In genomic region chr9:93092171-93092991, GRCh38 we compare ENCODE assay signal across 10 cellular contexts. TPM values are rescaled to one million over a fixed set of nuclear protein-coding genes. Genes with fewer than 3 reads are reported as not detected.
DNase-seq lines count a peak whose midpoint lies in the region; ATAC-seq and TF ChIP-seq lines count a peak whose summit lies in the region.
"Had no signal": no experiment of that assay in that cellular context is flagged by ENCODE, and none has a peak within 500 bp of the region (broad histone marks: within the 10 kb centered on the region; RNA-seq: fewer than 3 reads in every experiment).

No MANE protein-coding gene starts in this region.

- WGBS in hepatocyte (ENCODE audit: low lambda C conversion rate, missing lambda C conversion rate) = 91% methylated on average over 7 of the region's 7 CpGs

- H3K4me3 ChIP-seq in hepatocyte = no peak overlapping the region

- peaks cover 11% of the 10 kb centered on the region for H3K79me2 ChIP-seq in hepatocyte

- no peak overlapping the region for H3K4me3 Mint-ChIP-seq in activated T-cell treated with anti-CD3 and anti-CD28 coated beads, Interleukin-2, amount 50 U/mL, for 4 hours
- no peak overlapping the region for H3K4me3 Mint-ChIP-seq in activated CD4-positive, alpha-beta T cell treated with anti-CD3 and anti-CD28 coated beads, Interleukin-2, amount 10 ng/mL, durations not matched to agents 7 days and 5 days
- peak overlapping the region; percentile 1 to 13 for H3K4me3 Mint-ChIP-seq in stimulated activated naive CD8-positive, alpha-beta T cell treated with anti-CD3 and anti-CD28 coated beads, Interleukin-15, amount 100 ng/mL, for 72 hours

- CTCF ChIA-PET in activated CD4-positive, alpha-beta T cell treated with anti-CD3 and anti-CD28 coated beads, Interleukin-2, amount 10 ng/mL, durations not matched to agents 7 days and 5 days (lab: Charles Lee) = interaction anchor here (1.3 to 2.7 kb wide), 2 partner anchors 28 to 89 kb away, joined by 6 to 8 read pairs; no protein-coding TSS in a partner anchor

- peaks cover 20% of the 10 kb centered on the region for H3K4me1 ChIP-seq in hepatocyte (ENCODE audit: insufficient read depth)

- H3K27me3 Mint-ChIP-seq in activated T-cell treated with anti-CD3 and anti-CD28 coated beads, Interleukin-2, amount 50 U/mL, for 4 hours (ENCODE audit: low read depth) = no peaks in the 10 kb centered on the region
- no peaks in the 10 kb centered on the region for H3K27me3 Mint-ChIP-seq in activated CD4-positive, alpha-beta T cell treated with anti-CD3 and anti-CD28 coated beads, Interleukin-2, amount 10 ng/mL, durations not matched to agents 7 days and 5 days
- no peaks in the 10 kb centered on the region for H3K27me3 Mint-ChIP-seq in stimulated activated naive CD8-positive, alpha-beta T cell treated with anti-CD3 and anti-CD28 coated beads, Interleukin-15, amount 100 ng/mL, for 72 hours

- no peak overlapping the region for H2AFZ ChIP-seq in hepatocyte

- peak overlapping the region; percentile 98 for H3K27ac Mint-ChIP-seq in activated CD4-positive, alpha-beta T cell treated with anti-CD3 and anti-CD28 coated beads, Interleukin-2, amount 10 ng/mL, durations not matched to agents 7 days and 5 days
- H3K27ac Mint-ChIP-seq in stimulated activated naive CD8-positive, alpha-beta T cell treated with anti-CD3 and anti-CD28 coated beads, Interleukin-15, amount 100 ng/mL, for 72 hours = peak overlapping the region in 1 of 2 donors; percentile 86

- POLR2A ChIA-PET in activated CD4-positive, alpha-beta T cell treated with anti-CD3 and anti-CD28 coated beads, Interleukin-2, amount 10 ng/mL, durations not matched to agents 7 days and 5 days (lab: Charles Lee) = no interaction called here

- H3K36me3 Mint-ChIP-seq in activated T-cell treated with anti-CD3 and anti-CD28 coated beads, Interleukin-2, amount 50 U/mL, for 4 hours (ENCODE audit: insufficient read depth) = peaks cover 5% of the 10 kb centered on the region
- peaks cover 48% of the 10 kb centered on the region for H3K36me3 Mint-ChIP-seq in activated CD4-positive, alpha-beta T cell treated with anti-CD3 and anti-CD28 coated beads, Interleukin-2, amount 10 ng/mL, durations not matched to agents 7 days and 5 days (ENCODE audit: low read depth)

- H3K4me1 Mint-ChIP-seq in activated T-cell treated with anti-CD3 and anti-CD28 coated beads, Interleukin-2, amount 50 U/mL, for 4 hours (ENCODE audit: low read depth) = peaks cover 63% of the 10 kb centered on the region
- peaks cover 69% of the 10 kb centered on the region for H3K4me1 Mint-ChIP-seq in activated CD4-positive, alpha-beta T cell treated with anti-CD3 and anti-CD28 coated beads, Interleukin-2, amount 10 ng/mL, durations not matched to agents 7 days and 5 days
- peaks cover 85% of the 10 kb centered on the region for H3K4me1 Mint-ChIP-seq in stimulated activated naive CD8-positive, alpha-beta T cell treated with anti-CD3 and anti-CD28 coated beads, Interleukin-15, amount 100 ng/mL, for 72 hours

- H3K4me2 ChIP-seq in hepatocyte = no peak overlapping the region

- H3K9me3 ChIP-seq in hepatocyte (ENCODE audit: low read depth) = no peaks in the 10 kb centered on the region

- DNase-seq in activated T-cell treated with anti-CD3 and anti-CD28 coated beads, Interleukin-2, amount 50 U/mL, for 1 hour = peak; percentile 15
- no peak for DNase-seq in activated T-cell treated with anti-CD3 and anti-CD28 coated beads, Interleukin-2, amount 50 U/mL, for 4 hours
- no peak for DNase-seq in activated CD4-positive, alpha-beta T cell treated with anti-CD3 and anti-CD28 coated beads, Interleukin-2, amount 10 ng/mL, durations not matched to agents 7 days and 5 days
- DNase-seq in hepatocyte (ENCODE audit: low spot score) = peak; percentile 3
- DNase-seq in stimulated activated naive CD8-positive, alpha-beta T cell treated with anti-CD3 and anti-CD28 coated beads, Interleukin-15, amount 100 ng/mL, for 72 hours = no peak
- no peak for DNase-seq in superior temporal gyrus (ENCODE audit: extremely low spot score)
- no peak for DNase-seq in COR-L47 (lab: John Stamatoyannopoulos, UW)
- DNase-seq in cortex of kidney (lab: John Stamatoyannopoulos, UW) = no peak
- DNase-seq: cerebellar nuclear complex; NK-92 treated with Interleukin-12 subunit alpha and Interleukin-12 subunit beta, amount 100 ng/mL, for 24 hours had no signal

- ATAC-seq in activated T-cell treated with anti-CD3 and anti-CD28 coated beads, Interleukin-2, amount 50 U/mL, for 4 hours = no peak
- no peak for ATAC-seq in stimulated activated naive CD8-positive, alpha-beta T cell treated with anti-CD3 and anti-CD28 coated beads, Interleukin-15, amount 100 ng/mL, for 72 hours

- H3K36me3 ChIP-seq in hepatocyte (replicated peaks; ENCODE audit: insufficient read depth, low read depth) = no peaks in the 10 kb centered on the region

- H3K27me3 ChIP-seq in hepatocyte = no peaks in the 10 kb centered on the region

- H3K9me2 ChIP-seq in hepatocyte (replicated peaks; ENCODE audit: insufficient read depth) = no peaks in the 10 kb centered on the region

- peak overlapping the region; percentile 73 for H3K27ac ChIP-seq in hepatocyte

- no peaks in the 10 kb centered on the region for H4K20me1 ChIP-seq in hepatocyte (ENCODE audit: insufficient read depth, poor library complexity, severe bottlenecking)

- H3K9me3 Mint-ChIP-seq in activated T-cell treated with anti-CD3 and anti-CD28 coated beads, Interleukin-2, amount 50 U/mL, for 4 hours = peaks cover 9% of the 10 kb centered on the region
- peaks cover 21% of the 10 kb centered on the region for H3K9me3 Mint-ChIP-seq in activated CD4-positive, alpha-beta T cell treated with anti-CD3 and anti-CD28 coated beads, Interleukin-2, amount 10 ng/mL, durations not matched to agents 7 days and 5 days
- H3K9me3 Mint-ChIP-seq in stimulated activated naive CD8-positive, alpha-beta T cell treated with anti-CD3 and anti-CD28 coated beads, Interleukin-15, amount 100 ng/mL, for 72 hours = peaks cover 12 to 16% of the 10 kb centered on the region in 2 donors

- no peak for TF ChIP-seq CTCF in hepatocyte (IDR thresholded peaks at IDR 0.05; ENCODE audit: poor library complexity)

RNA-seq across cellular contexts. Expression of gene CARD19, which starts 3.6 kb away (rescaled TPM):
- total RNA-seq in activated T-cell treated with anti-CD3 and anti-CD28 coated beads, Interleukin-2, amount 50 U/mL, for 4 hours = 10 to 100 TPM; 25.5 to 33.8 (median 28.4) TPM
- 10 to 100 TPM; 40.3 to 42.6 TPM for total RNA-seq in activated CD4-positive, alpha-beta T cell treated with anti-CD3 and anti-CD28 coated beads, Interleukin-2, amount 10 ng/mL, durations not matched to agents 7 days and 5 days
- total RNA-seq in hepatocyte = 45.3 and 51.3 TPM in 2 replicates
- polyA plus RNA-seq in hepatocyte = 67.5 and 72.1 TPM in 2 replicates

RNA-seq across cellular contexts. Expression of gene SUSD3, which starts 33.9 kb away (rescaled TPM):
- 1 to 10 TPM; 7.7 to 9.5 (median 9.4) TPM for total RNA-seq in activated T-cell treated with anti-CD3 and anti-CD28 coated beads, Interleukin-2, amount 50 U/mL, for 4 hours
- 10 to 100 TPM; 81.1 to 85.8 TPM for total RNA-seq in activated CD4-positive, alpha-beta T cell treated with anti-CD3 and anti-CD28 coated beads, Interleukin-2, amount 10 ng/mL, durations not matched to agents 7 days and 5 days
- 11.4 and 14.3 TPM in 2 replicates for total RNA-seq in hepatocyte
- 13.5 and 17.3 TPM in 2 replicates for polyA plus RNA-seq in hepatocyte

RNA-seq across cellular contexts. Expression of gene NINJ1, which starts 41.7 kb away (rescaled TPM):
- total RNA-seq in activated T-cell treated with anti-CD3 and anti-CD28 coated beads, Interleukin-2, amount 50 U/mL, for 4 hours = 10 to 100 TPM; 48.6 to 69.8 (median 50.1) TPM
- 10 to 100 TPM; 29.5 to 29.9 TPM for total RNA-seq in activated CD4-positive, alpha-beta T cell treated with anti-CD3 and anti-CD28 coated beads, Interleukin-2, amount 10 ng/mL, durations not matched to agents 7 days and 5 days
- total RNA-seq in hepatocyte = 55.4 and 67.9 TPM in 2 replicates
- 114 and 135 TPM in 2 replicates for polyA plus RNA-seq in hepatocyte

Comparison
In these comparisons a context has a peak if more than half of its experiments do, and no peak if none do; other contexts are left out.
1. DNase-seq: peak in activated T-cell treated with anti-CD3 and anti-CD28 coated beads, Interleukin-2, amount 50 U/mL, for 1 hour (single experiment) and hepatocyte (single experiment); none in activated T-cell treated with anti-CD3 and anti-CD28 coated beads, Interleukin-2, amount 50 U/mL, for 4 hours (single experiment), activated CD4-positive, alpha-beta T cell treated with anti-CD3 and anti-CD28 coated beads, Interleukin-2, amount 10 ng/mL, durations not matched to agents 7 days and 5 days (single experiment), stimulated activated naive CD8-positive, alpha-beta T cell treated with anti-CD3 and anti-CD28 coated beads, Interleukin-15, amount 100 ng/mL, for 72 hours (0 of 2), superior temporal gyrus (single experiment), COR-L47 (single experiment) and cortex of kidney (single experiment).
2. H3K4me3 Mint-ChIP-seq: peak in stimulated activated naive CD8-positive, alpha-beta T cell treated with anti-CD3 and anti-CD28 coated beads, Interleukin-15, amount 100 ng/mL, for 72 hours (2 of 2); none in activated T-cell treated with anti-CD3 and anti-CD28 coated beads, Interleukin-2, amount 50 U/mL, for 4 hours (single experiment) and activated CD4-positive, alpha-beta T cell treated with anti-CD3 and anti-CD28 coated beads, Interleukin-2, amount 10 ng/mL, durations not matched to agents 7 days and 5 days (single experiment).